In the genomic region with DNA sequence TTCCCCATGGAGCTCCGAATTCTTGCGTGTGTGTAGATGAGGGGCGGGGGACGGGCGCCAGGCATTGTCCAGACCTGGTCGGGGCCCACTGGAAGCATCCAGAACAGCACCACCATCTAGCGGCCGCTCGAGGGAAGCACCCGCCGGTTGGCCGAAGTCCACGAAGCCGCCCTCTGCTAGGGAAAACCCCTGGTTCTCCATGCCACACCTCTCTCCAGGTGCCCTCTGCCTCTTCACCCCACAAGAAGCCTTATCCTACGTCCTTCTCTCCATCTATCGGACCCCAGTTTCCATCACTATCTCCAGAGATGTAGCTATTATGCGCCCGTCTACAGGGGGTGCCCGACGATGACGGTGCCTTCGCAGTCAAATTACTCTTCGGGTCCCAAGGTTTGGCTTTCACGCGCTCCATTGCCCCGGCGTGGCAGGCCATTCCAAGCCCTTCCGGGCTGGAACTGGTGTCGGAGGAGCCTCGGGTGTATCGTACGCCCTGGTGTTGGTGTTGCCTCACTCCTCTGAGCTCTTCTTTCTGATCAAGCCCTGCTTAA, we compare ENCODE assay signal across 8 cellular contexts. TPM values are rescaled to one million over a fixed set of nuclear protein-coding genes. Genes with fewer than 3 reads are reported as not detected.
DNase-seq lines count a peak whose midpoint lies in the region; ATAC-seq and FAIRE-seq lines count a peak whose summit lies in the region.

No MANE protein-coding gene starts in this region.

- H3K9me3 Mint-ChIP-seq in activated T-helper 1 cell treated with anti-CD3 and anti-CD28 coated beads, Interleukin-12 subunit alpha, Interleukin-12 subunit beta, Interleukin-2, Interleukin-4 antibody, amounts not matched to agents 30 ng/mL and 10 ng/mL and 1 ng/mL, durations not matched to agents 14 hours and 24 hours and 36 hours, result no peaks in the 10 kb centered on the region
- H3K9me3 Mint-ChIP-seq in naive thymus-derived CD4-positive, alpha-beta T cell, result no peaks in the 10 kb centered on the region
- no peaks in the 10 kb centered on the region for H3K9me3 Mint-ChIP-seq in stimulated activated naive B cell treated with anti-CD40 and anti-IgM and Interleukin-4, amounts not matched to agents 10 μg/mL and 1 μg/mL and 100 μg/mL, for 72 hours

- H3K27me3 Mint-ChIP-seq in activated T-helper 1 cell treated with anti-CD3 and anti-CD28 coated beads, Interleukin-12 subunit alpha, Interleukin-12 subunit beta, Interleukin-2, Interleukin-4 antibody, amounts not matched to agents 30 ng/mL and 10 ng/mL and 1 ng/mL, durations not matched to agents 14 hours and 24 hours and 36 hours (ENCODE audit: insufficient read depth), result no peaks in the 10 kb centered on the region
- peaks cover 0 to 2% (median 0%) of the 10 kb centered on the region in 5 donors for H3K27me3 Mint-ChIP-seq in naive thymus-derived CD4-positive, alpha-beta T cell
- no peaks in the 10 kb centered on the region for H3K27me3 Mint-ChIP-seq in stimulated activated naive B cell treated with anti-CD40 and anti-IgM and Interleukin-4, amounts not matched to agents 10 μg/mL and 1 μg/mL and 100 μg/mL, for 72 hours

- H3K9me3 ChIP-seq in naive thymus-derived CD4-positive, alpha-beta T cell (ENCODE audit: control insufficient read depth in 2 of 3, low read length in 3 of 3), result no peaks in the 10 kb centered on the region

- POLR2A ChIA-PET in naive thymus-derived CD4-positive, alpha-beta T cell (lab: Charles Lee), result interaction anchor here (0.6 to 3.9 kb wide), 26 partner anchors 9 to 205 kb away, joined by 3 to 45 read pairs (median 7); a partner anchor contains a TSS

- peak overlapping the region; percentile 92 for H3K27ac Mint-ChIP-seq in activated T-helper 1 cell treated with anti-CD3 and anti-CD28 coated beads, Interleukin-12 subunit alpha, Interleukin-12 subunit beta, Interleukin-2, Interleukin-4 antibody, amounts not matched to agents 30 ng/mL and 10 ng/mL and 1 ng/mL, durations not matched to agents 14 hours and 24 hours and 36 hours
- H3K27ac Mint-ChIP-seq in naive thymus-derived CD4-positive, alpha-beta T cell, result peak overlapping the region; percentile 90 to 100 (median 96)
- peak overlapping the region; percentile 99 for H3K27ac Mint-ChIP-seq in stimulated activated naive B cell treated with anti-CD40 and anti-IgM and Interleukin-4, amounts not matched to agents 10 μg/mL and 1 μg/mL and 100 μg/mL, for 72 hours

- H3K4me1 ChIP-seq in naive thymus-derived CD4-positive, alpha-beta T cell (ENCODE audit: control insufficient read depth in 2 of 2, insufficient read depth in 2 of 2, low read length in 2 of 2), result peaks cover 17 to 54% of the 10 kb centered on the region in 2 donors

- CTCF ChIA-PET in naive thymus-derived CD4-positive, alpha-beta T cell (lab: Charles Lee), result interaction anchor here (0.5 to 6.1 kb wide), 37 partner anchors 9 to 278 kb away, joined by 3 to 86 read pairs (median 5); a partner anchor contains a TSS

- H3K4me3 Mint-ChIP-seq in activated T-helper 1 cell treated with anti-CD3 and anti-CD28 coated beads, Interleukin-12 subunit alpha, Interleukin-12 subunit beta, Interleukin-2, Interleukin-4 antibody, amounts not matched to agents 30 ng/mL and 10 ng/mL and 1 ng/mL, durations not matched to agents 14 hours and 24 hours and 36 hours, result peak overlapping the region; percentile 97
- peak overlapping the region; percentile 87 to 97 (median 93) for H3K4me3 Mint-ChIP-seq in naive thymus-derived CD4-positive, alpha-beta T cell
- H3K4me3 Mint-ChIP-seq in stimulated activated naive B cell treated with anti-CD40 and anti-IgM and Interleukin-4, amounts not matched to agents 10 μg/mL and 1 μg/mL and 100 μg/mL, for 72 hours, result peak overlapping the region; percentile 93 to 98

- peak overlapping the region; percentile 92 for H3K27ac ChIP-seq in naive thymus-derived CD4-positive, alpha-beta T cell (ENCODE audit: low read depth, low read length)

- ATAC-seq in GM21447 (IDR thresholded peaks at IDR 0.05; ENCODE audit: unreplicated experiment), result peak; percentile 52
- ATAC-seq in naive thymus-derived CD4-positive, alpha-beta T cell, result peak; percentile 76
- ATAC-seq in stimulated activated naive B cell treated with anti-CD40 and anti-IgM and Interleukin-4, amounts not matched to agents 10 μg/mL and 1 μg/mL and 100 μg/mL, for 72 hours (replicated peaks), result peak; percentile 64 to 67

- H3K36me3 ChIP-seq in naive thymus-derived CD4-positive, alpha-beta T cell (ENCODE audit: control insufficient read depth in 2 of 3, insufficient read depth in 3 of 3, low read length in 3 of 3), result peaks cover 6 to 31% (median 9%) of the 10 kb centered on the region in 3 experiments

- peak overlapping the region; percentile 96 for H3K4me3 ChIP-seq in naive thymus-derived CD4-positive, alpha-beta T cell (ENCODE audit: low read length)

- intact Hi-C loops in activated T-helper 1 cell treated with anti-CD3 and anti-CD28 coated beads, Interleukin-12 subunit alpha, Interleukin-12 subunit beta, Interleukin-2, Interleukin-4 antibody, amounts not matched to agents 30 ng/mL and 10 ng/mL and 1 ng/mL, durations not matched to agents 14 hours and 24 hours and 36 hours (cut with micrococcal nuclease), result loop anchor here (1.0 to 2.0 kb wide), 12 partner anchors 11 to 309 kb away; a partner anchor contains a TSS
- intact Hi-C loops in naive thymus-derived CD4-positive, alpha-beta T cell (cut with micrococcal nuclease), result loop anchor here (1.0 kb wide), 22 partner anchors 9 to 309 kb away; a partner anchor contains a TSS

- peak; percentile 22 for FAIRE-seq in RCC 7860 (lab: Jason Lieb, UNC)

- in situ Hi-C loops in KBM-7 (cut with MboI; ENCODE audit: low pct_unique_long_range_greater_than_20kb, low sequenced_read_pairs), result no loop called here

- DNase-seq in COLO829 (ENCODE audit: low spot score) (peak; percentile 95), KBM-7 (peak; percentile 89), RCC 7860 (ENCODE audit: low spot score) (peak; percentile 69), fibroblast of gingiva (ENCODE audit: low read depth) (peak; percentile 72)
- peak; percentile 81 for DNase-seq in activated T-helper 1 cell treated with anti-CD3 and anti-CD28 coated beads, Interleukin-12 subunit alpha, Interleukin-12 subunit beta, Interleukin-2, Interleukin-4 antibody, amounts not matched to agents 30 ng/mL and 10 ng/mL and 1 ng/mL, durations not matched to agents 14 hours and 24 hours and 36 hours (ENCODE audit: low spot score)
- peak; percentile 60 to 86 (median 71) for DNase-seq in naive thymus-derived CD4-positive, alpha-beta T cell
- DNase-seq in stimulated activated naive B cell treated with anti-CD40 and anti-IgM and Interleukin-4, amounts not matched to agents 10 μg/mL and 1 μg/mL and 100 μg/mL, for 72 hours, result peak; percentile 83

- H3K4me1 Mint-ChIP-seq in activated T-helper 1 cell treated with anti-CD3 and anti-CD28 coated beads, Interleukin-12 subunit alpha, Interleukin-12 subunit beta, Interleukin-2, Interleukin-4 antibody, amounts not matched to agents 30 ng/mL and 10 ng/mL and 1 ng/mL, durations not matched to agents 14 hours and 24 hours and 36 hours (ENCODE audit: low read depth), result peaks cover 56% of the 10 kb centered on the region
- peaks cover 33 to 55% (median 49%) of the 10 kb centered on the region in 7 donors for H3K4me1 Mint-ChIP-seq in naive thymus-derived CD4-positive, alpha-beta T cell
- peaks cover 51 to 64% of the 10 kb centered on the region in 2 donors for H3K4me1 Mint-ChIP-seq in stimulated activated naive B cell treated with anti-CD40 and anti-IgM and Interleukin-4, amounts not matched to agents 10 μg/mL and 1 μg/mL and 100 μg/mL, for 72 hours

- H3K36me3 Mint-ChIP-seq in activated T-helper 1 cell treated with anti-CD3 and anti-CD28 coated beads, Interleukin-12 subunit alpha, Interleukin-12 subunit beta, Interleukin-2, Interleukin-4 antibody, amounts not matched to agents 30 ng/mL and 10 ng/mL and 1 ng/mL, durations not matched to agents 14 hours and 24 hours and 36 hours (ENCODE audit: low read depth), result peaks cover 23% of the 10 kb centered on the region
- H3K36me3 Mint-ChIP-seq in naive thymus-derived CD4-positive, alpha-beta T cell, result peaks cover 0 to 23% (median 4%) of the 10 kb centered on the region in 5 donors
- peaks cover 24 to 37% of the 10 kb centered on the region in 2 donors for H3K36me3 Mint-ChIP-seq in stimulated activated naive B cell treated with anti-CD40 and anti-IgM and Interleukin-4, amounts not matched to agents 10 μg/mL and 1 μg/mL and 100 μg/mL, for 72 hours

- no peaks in the 10 kb centered on the region for H3K27me3 ChIP-seq in naive thymus-derived CD4-positive, alpha-beta T cell (ENCODE audit: control insufficient read depth in 2 of 2, insufficient read depth in 2 of 2, low read length in 2 of 2)

RNA-seq across cellular contexts. Expression of a gene that starts 0.6 kb away (rescaled TPM):
- 102 and 104 TPM in 2 replicates for total RNA-seq in activated T-helper 1 cell treated with anti-CD3 and anti-CD28 coated beads, Interleukin-12 subunit alpha, Interleukin-12 subunit beta, Interleukin-2, Interleukin-4 antibody, amounts not matched to agents 30 ng/mL and 10 ng/mL and 1 ng/mL, durations not matched to agents 14 hours and 24 hours and 36 hours
- total RNA-seq in naive thymus-derived CD4-positive, alpha-beta T cell, result 10 to 100 TPM; 35.0 to 43.8 (median 40.8) TPM
- polyA plus RNA-seq in naive thymus-derived CD4-positive, alpha-beta T cell, result 10 to 100 TPM; 13.2 to 20.6 TPM

RNA-seq across cellular contexts. Expression of a gene that starts 2.6 kb away (rescaled TPM):
- 2.2 and 3.3 TPM in 2 replicates for total RNA-seq in activated T-helper 1 cell treated with anti-CD3 and anti-CD28 coated beads, Interleukin-12 subunit alpha, Interleukin-12 subunit beta, Interleukin-2, Interleukin-4 antibody, amounts not matched to agents 30 ng/mL and 10 ng/mL and 1 ng/mL, durations not matched to agents 14 hours and 24 hours and 36 hours
- 10 to 100 TPM in 1 of 5 experiments, 1 to 10 TPM in 4; 2.0 to 45.6 (median 4.4) TPM for total RNA-seq in naive thymus-derived CD4-positive, alpha-beta T cell
- polyA plus RNA-seq in naive thymus-derived CD4-positive, alpha-beta T cell, result 1 to 10 TPM; 1.1 to 1.5 TPM

RNA-seq across cellular contexts. Expression of a gene that starts 12.2 kb away (rescaled TPM):
- total RNA-seq in activated T-helper 1 cell treated with anti-CD3 and anti-CD28 coated beads, Interleukin-12 subunit alpha, Interleukin-12 subunit beta, Interleukin-2, Interleukin-4 antibody, amounts not matched to agents 30 ng/mL and 10 ng/mL and 1 ng/mL, durations not matched to agents 14 hours and 24 hours and 36 hours, result 18.6 and 26.5 TPM in 2 replicates
- 10 to 100 TPM; 27.3 to 82.4 (median 36.9) TPM for total RNA-seq in naive thymus-derived CD4-positive, alpha-beta T cell
- polyA plus RNA-seq in naive thymus-derived CD4-positive, alpha-beta T cell, result 10 to 100 TPM; 25.4 to 36.1 TPM

RNA-seq across cellular contexts. Expression of a gene that starts 18.3 kb away (rescaled TPM):
- total RNA-seq in activated T-helper 1 cell treated with anti-CD3 and anti-CD28 coated beads, Interleukin-12 subunit alpha, Interleukin-12 subunit beta, Interleukin-2, Interleukin-4 antibody, amounts not matched to agents 30 ng/mL and 10 ng/mL and 1 ng/mL, durations not matched to agents 14 hours and 24 hours and 36 hours, result 2.4 and 3.3 TPM in 2 replicates
- 100 to 1,000 TPM in 1 of 5 experiments, 10 to 100 TPM in 2, 1 to 10 TPM in 2; 6.8 to 176 (median 18.8) TPM for total RNA-seq in naive thymus-derived CD4-positive, alpha-beta T cell
- polyA plus RNA-seq in naive thymus-derived CD4-positive, alpha-beta T cell, result under 1 TPM; 0.12 to 0.21 TPM

RNA-seq across cellular contexts. Expression of a gene that starts 22.6 kb away (rescaled TPM):
- total RNA-seq in activated T-helper 1 cell treated with anti-CD3 and anti-CD28 coated beads, Interleukin-12 subunit alpha, Interleukin-12 subunit beta, Interleukin-2, Interleukin-4 antibody, amounts not matched to agents 30 ng/mL and 10 ng/mL and 1 ng/mL, durations not matched to agents 14 hours and 24 hours and 36 hours, result 108 and 111 TPM in 2 replicates
- total RNA-seq in naive thymus-derived CD4-positive, alpha-beta T cell, result 10 to 100 TPM; 25.4 to 79.8 (median 31.4) TPM
- polyA plus RNA-seq in naive thymus-derived CD4-positive, alpha-beta T cell, result 10 to 100 TPM; 39.1 to 52.3 TPM

Comparison
In these comparisons a context has a peak if more than half of its experiments do, and no peak if none do; other contexts are left out.
1. Peak in every context shown above with its lines: DNase-seq, ATAC-seq, H3K4me3 ChIP-seq and H3K27ac ChIP-seq.